12 cellular contexts compared by ENCODE assay signal in the genomic region with DNA sequence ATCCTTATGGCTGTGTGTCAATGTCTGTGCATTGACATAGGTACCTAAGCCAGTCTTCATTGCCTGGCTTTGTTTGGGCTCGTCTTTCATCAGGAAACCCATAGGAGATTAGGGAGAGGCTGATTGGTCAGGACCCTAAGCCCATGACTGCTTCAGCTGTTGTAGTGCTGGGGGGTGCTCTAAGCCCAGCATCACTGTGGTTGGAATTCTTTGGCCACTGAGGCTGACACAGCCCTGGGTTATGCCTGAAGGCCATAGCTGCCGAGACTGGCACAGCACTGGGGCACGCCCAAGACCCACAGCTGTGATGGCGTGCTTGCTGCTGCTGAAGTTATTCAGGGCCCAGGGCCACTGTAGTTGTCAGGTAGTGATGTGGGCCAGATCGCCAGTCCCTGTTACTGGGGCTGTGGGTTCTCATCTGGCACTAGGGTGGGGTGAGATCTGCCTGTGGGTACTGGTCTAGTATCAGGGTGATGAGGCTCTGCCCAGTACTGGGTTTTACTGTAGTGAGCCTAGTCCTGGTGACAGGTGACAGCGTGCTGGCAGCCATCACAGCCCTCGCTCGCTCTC.
"Had no signal": no experiment of that assay in that cellular context is flagged by ENCODE, and none has a peak within 500 bp of the region (broad histone marks: within the 10 kb centered on the region; RNA-seq: fewer than 3 reads in every experiment).

No MANE protein-coding gene starts in this region.

- H3K27ac ChIP-seq: epithelial cell of prostate, left ventricle myocardium inferior, neutrophil, transverse colon had no signal

- H3K9me3 Mint-ChIP-seq: effector memory CD8-positive, alpha-beta T cell; stimulated activated memory B cell treated with anti-CD40 and anti-IgM and Interleukin-4, amounts not matched to agents 10 μg/mL and 1 μg/mL and 100 μg/mL, for 72 hours had no signal

- H3K36me3 Mint-ChIP-seq: stimulated activated memory B cell treated with anti-CD40 and anti-IgM and Interleukin-4, amounts not matched to agents 10 μg/mL and 1 μg/mL and 100 μg/mL, for 72 hours had no signal

- DNase-seq: activated CD4-positive, alpha-beta T cell treated with anti-CD3 and anti-CD28 coated beads for 1 hour; activated CD8-positive, alpha-beta memory T cell treated with anti-CD3 and anti-CD28 coated beads for 24 hours; activated gamma-delta T cell; effector memory CD8-positive, alpha-beta T cell; left ventricle myocardium inferior; substantia nigra; transverse colon had no signal

- H3K9me3 ChIP-seq: left ventricle myocardium inferior, neutrophil, transverse colon had no signal

- H3K27me3 ChIP-seq: neutrophil, transverse colon had no signal

- H3K27ac Mint-ChIP-seq: stimulated activated memory B cell treated with anti-CD40 and anti-IgM and Interleukin-4, amounts not matched to agents 10 μg/mL and 1 μg/mL and 100 μg/mL, for 72 hours had no signal

- H3K4me3 ChIP-seq: left ventricle myocardium inferior, smooth muscle cell, transverse colon had no signal

- H3K4me2 ChIP-seq: smooth muscle cell had no signal

- H3K36me3 ChIP-seq: left ventricle myocardium inferior, neutrophil, transverse colon had no signal

- ATAC-seq: effector memory CD8-positive, alpha-beta T cell; SK-N-SH treated with all-trans-retinoic acid at 6 μM for 48 hours; stimulated activated memory B cell treated with anti-CD40 and anti-IgM and Interleukin-4, amounts not matched to agents 10 μg/mL and 1 μg/mL and 100 μg/mL, for 72 hours had no signal

- H3K4me3 Mint-ChIP-seq: effector memory CD8-positive, alpha-beta T cell; stimulated activated memory B cell treated with anti-CD40 and anti-IgM and Interleukin-4, amounts not matched to agents 10 μg/mL and 1 μg/mL and 100 μg/mL, for 72 hours had no signal

- H3K27me3 Mint-ChIP-seq: effector memory CD8-positive, alpha-beta T cell; stimulated activated memory B cell treated with anti-CD40 and anti-IgM and Interleukin-4, amounts not matched to agents 10 μg/mL and 1 μg/mL and 100 μg/mL, for 72 hours had no signal
